In the genomic region with DNA sequence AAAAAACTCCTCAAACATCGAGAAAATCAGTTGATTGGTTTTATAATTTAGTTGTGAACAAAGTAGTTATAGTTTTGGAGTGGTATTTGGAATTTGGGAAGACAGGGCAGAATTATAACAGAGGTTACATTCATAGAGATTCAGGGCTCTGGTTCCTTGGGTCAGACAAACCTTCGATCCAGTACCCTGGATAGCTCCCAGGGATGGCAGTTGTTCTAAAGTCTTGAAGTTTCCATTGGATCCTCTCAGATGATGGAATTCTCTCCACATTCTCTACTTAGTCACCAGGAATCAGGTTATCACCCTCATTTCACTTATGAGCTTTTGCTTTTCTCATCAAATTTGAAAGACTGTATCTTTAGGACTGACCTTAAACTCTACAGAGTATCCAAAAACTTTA, we compare ENCODE assay signal across 16 cellular contexts.
DNase-seq lines count a peak whose midpoint lies in the region; ATAC-seq, FAIRE-seq and TF ChIP-seq lines count a peak whose summit lies in the region.
"Had no signal": no experiment of that assay in that cellular context is flagged by ENCODE, and none has a peak within 500 bp of the region (broad histone marks: within the 10 kb centered on the region; RNA-seq: fewer than 3 reads in every experiment).

No MANE protein-coding gene starts in this region.

- ATAC-seq in pancreas (no peak), GM21423 (IDR thresholded peaks at IDR 0.05; ENCODE audit: unreplicated experiment) (no peak)

- FAIRE-seq in urothelium cell line (lab: Jason Lieb, UNC) (no peak), pancreas (lab: Jason Lieb, UNC) (no peak)
- FAIRE-seq: GM12892, TTC549 had no signal

- H3K4me1 Mint-ChIP-seq in MCF 10A (ENCODE audit: insufficient read depth, unreplicated experiment) = no peaks in the 10 kb centered on the region
- H3K4me1 Mint-ChIP-seq: naive B cell had no signal

- no peaks in the 10 kb centered on the region for H3K9me2 ChIP-seq in hepatocyte (replicated peaks; ENCODE audit: insufficient read depth)

- H3K4me1 ChIP-seq in breast epithelium (no peaks in the 10 kb centered on the region), hepatocyte (ENCODE audit: insufficient read depth) (no peaks in the 10 kb centered on the region), pancreas (no peaks in the 10 kb centered on the region)
- H3K4me1 ChIP-seq: adrenal gland, spleen, tibial nerve had no signal

- POLR2A ChIA-PET in MCF 10A (lab: Yijun Ruan, JAX) = no interaction called here

- CTCF ChIA-PET in MCF 10A (lab: Yijun Ruan, JAX) = no interaction called here

- H4K20me1 ChIP-seq in hepatocyte (ENCODE audit: insufficient read depth, poor library complexity, severe bottlenecking) = no peaks in the 10 kb centered on the region

- intact Hi-C loops in MCF 10A (cut with micrococcal nuclease) = no loop called here
- intact Hi-C loops in breast epithelium (cut with DNase I; ENCODE audit: low total_unique reads) = no loop called here
- intact Hi-C loops in pancreas (cut with DNase I) = no loop called here

- H3K9me3 ChIP-seq in breast epithelium (no peaks in the 10 kb centered on the region), hepatocyte (ENCODE audit: low read depth) (no peaks in the 10 kb centered on the region), pancreas (no peaks in the 10 kb centered on the region)
- H3K9me3 ChIP-seq: adrenal gland, spleen, tibial nerve had no signal

- no peaks in the 10 kb centered on the region for H3K27me3 Mint-ChIP-seq in MCF 10A (ENCODE audit: insufficient read depth, unreplicated experiment)

- no peaks in the 10 kb centered on the region for H3K79me2 ChIP-seq in hepatocyte

- in situ Hi-C loops in astrocyte of the spinal cord (cut with HindIII; ENCODE audit: low sequenced_read_pairs) = no loop called here

- H3K27ac Mint-ChIP-seq in MCF 10A (ENCODE audit: low read depth, unreplicated experiment) = no peak overlapping the region
- H3K27ac Mint-ChIP-seq: naive B cell had no signal

- H3K4me3 Mint-ChIP-seq in MCF 10A (ENCODE audit: unreplicated experiment) = no peak overlapping the region
- H3K4me3 Mint-ChIP-seq: naive B cell had no signal

- H3K4me3 ChIP-seq in breast epithelium = no peak overlapping the region
- H3K4me3 ChIP-seq in astrocyte of the spinal cord (ENCODE audit: low read depth, low read length) = no peak overlapping the region
- no peak overlapping the region for H3K4me3 ChIP-seq in hepatocyte
- no peak overlapping the region for H3K4me3 ChIP-seq in pancreas
- H3K4me3 ChIP-seq: adrenal gland, spleen, tibial nerve had no signal

- H3K27me3 ChIP-seq in breast epithelium (no peaks in the 10 kb centered on the region), hepatocyte (no peaks in the 10 kb centered on the region), pancreas (no peaks in the 10 kb centered on the region)
- H3K27me3 ChIP-seq: adrenal gland, spleen, tibial nerve had no signal

- no peaks in the 10 kb centered on the region for H3K9me3 Mint-ChIP-seq in MCF 10A (ENCODE audit: unreplicated experiment)

- no peak overlapping the region for H2AFZ ChIP-seq in hepatocyte

- no peak overlapping the region for H3K4me2 ChIP-seq in hepatocyte

- BruUV-seq in MCF 10A (replicated peaks; lab: Mats Ljungman, UMichigan) = no TSS peak

- WGBS in hepatocyte (ENCODE audit: low lambda C conversion rate, missing lambda C conversion rate) = 75% methylated on average over 2 of the region's 2 CpGs
- 55 to 62% methylated on average over 2 of the region's 2 CpGs for WGBS in pancreas, 2 donors

- DNase-seq in MCF 10A (ENCODE audit: unreplicated experiment) = peak; percentile 58
- no peak for DNase-seq in breast epithelium (ENCODE audit: low spot score in 2 of 2)
- DNase-seq in astrocyte of the spinal cord (ENCODE audit: low read depth, low spot score) = peak; percentile 55
- peak; percentile 57 for DNase-seq in hepatocyte (ENCODE audit: low spot score)
- peak; percentile 12 for DNase-seq in urothelium cell line (ENCODE audit: low spot score)
- no peak for DNase-seq in pancreas
- DNase-seq in NCI-H1694 (lab: John Stamatoyannopoulos, UW) = no peak
- DNase-seq: 8988T, adrenal gland, DMS 273 treated with DMSO at 0.1 percent for 48 hours, naive B cell, spleen had no signal

- TF ChIP-seq POLR2A in breast epithelium (IDR thresholded peaks at IDR 0.05) = no peak

- H3K36me3 ChIP-seq in breast epithelium = no peaks in the 10 kb centered on the region
- H3K36me3 ChIP-seq in hepatocyte (replicated peaks; ENCODE audit: insufficient read depth, low read depth) = no peaks in the 10 kb centered on the region
- no peaks in the 10 kb centered on the region for H3K36me3 ChIP-seq in pancreas
- H3K36me3 ChIP-seq: adrenal gland, spleen, tibial nerve had no signal

- TF ChIP-seq CTCF in MCF 10A (IDR thresholded peaks at IDR 0.05; ENCODE audit: unreplicated experiment) (no peak), breast epithelium (IDR thresholded peaks at IDR 0.05) (no peak), astrocyte of the spinal cord (IDR thresholded peaks at IDR 0.05; ENCODE audit: low read depth, low read length) (no peak), hepatocyte (IDR thresholded peaks at IDR 0.05; ENCODE audit: poor library complexity) (no peak), pancreas (IDR thresholded peaks at IDR 0.05) (no peak)

- H3K36me3 Mint-ChIP-seq in MCF 10A (ENCODE audit: insufficient read depth, unreplicated experiment) = no peaks in the 10 kb centered on the region
- H3K36me3 Mint-ChIP-seq: naive B cell had no signal

- no peak overlapping the region for H3K27ac ChIP-seq in breast epithelium
- H3K27ac ChIP-seq in hepatocyte = no peak overlapping the region
- H3K27ac ChIP-seq in pancreas = no peak overlapping the region
- H3K27ac ChIP-seq: adrenal gland, spleen, tibial nerve had no signal

Comparison
In these comparisons a context has a peak if more than half of its experiments do, and no peak if none do; other contexts are left out.
1. DNase-seq: peak in MCF 10A (single experiment), astrocyte of the spinal cord (single experiment), hepatocyte (single experiment) and urothelium cell line (single experiment); none in breast epithelium (0 of 2), pancreas (0 of 6) and NCI-H1694 (single experiment).